ENCODE assay signal across 17 cellular contexts in genomic region chr3:197376735-197377555, GRCh38.
"Had no signal": no experiment of that assay in that cellular context is flagged by ENCODE, and none has a peak within 500 bp of the region (broad histone marks: within the 10 kb centered on the region; RNA-seq: fewer than 3 reads in every experiment).

No MANE protein-coding gene starts in this region.

- H3K4me3 ChIP-seq: colonic mucosa, lung had no signal

- H3K9me3 ChIP-seq: colonic mucosa, neutrophil had no signal

- H3K79me2 ChIP-seq: parathyroid adenoma had no signal

- DNase-seq: activated B cell treated with CpG ODN at 0.5 μM for 24 hours; activated CD4-positive, alpha-beta T cell treated with anti-CD3 and anti-CD28 coated beads for 48 hours; activated CD8-positive, alpha-beta T cell treated with anti-CD3 and anti-CD28 coated beads for 36 hours; activated gamma-delta T cell; activated T-cell treated with anti-CD3 and anti-CD28 coated beads, Interleukin-2, amount 50 U/mL, for 4 hours; colonic mucosa; foreskin fibroblast; glutamatergic neuron; left colon; naive B cell; stimulated activated CD4-positive, alpha-beta T cell treated with anti-CD3 and anti-CD28 coated beads, Interleukin-4, amount 100 ng/mL, for 24 hours; stimulated activated naive CD4-positive, alpha-beta T cell; T-helper 2 cell had no signal

- H2AFZ ChIP-seq: parathyroid adenoma had no signal

- ATAC-seq: activated CD8-positive, alpha-beta T cell treated with anti-CD3 and anti-CD28 coated beads for 36 hours; activated naive CD4-positive, alpha-beta T cell treated with anti-CD3 and anti-CD28 coated beads, Interleukin-2, amount 50 U/mL, for 72 hours; activated T-cell treated with anti-CD3 and anti-CD28 coated beads, Interleukin-2, amount 50 U/mL, for 4 hours; left colon had no signal

- H3K9ac ChIP-seq: parathyroid adenoma had no signal

- H3K4me1 ChIP-seq: colonic mucosa, parathyroid adenoma had no signal

- H3K27ac ChIP-seq: neutrophil, parathyroid adenoma had no signal

- H3K27me3 ChIP-seq: colonic mucosa had no signal

- H3K36me3 ChIP-seq: colonic mucosa, neutrophil had no signal
